Comparison of ENCODE assay signal across 9 cellular contexts in genomic region chr20:38321959-38322598, GRCh38. TPM values are rescaled to one million over a fixed set of nuclear protein-coding genes. Genes with fewer than 3 reads are reported as not detected.
DNase-seq lines count a peak whose midpoint lies in the region; ATAC-seq and TF ChIP-seq lines count a peak whose summit lies in the region.
"Had no signal": no experiment of that assay in that cellular context is flagged by ENCODE, and none has a peak within 500 bp of the region (broad histone marks: within the 10 kb centered on the region; RNA-seq: fewer than 3 reads in every experiment).

No MANE protein-coding gene starts in this region.

- no peaks in the 10 kb centered on the region for H3K4me1 ChIP-seq in heart right ventricle

- H3K27me3 ChIP-seq in heart right ventricle = peaks cover 0 to 18% (median 3%) of the 10 kb centered on the region in 7 donors

- WGBS in heart right ventricle, 2 donors = 2 to 3% methylated on average over 5 of the region's 5 CpGs

- peaks cover 0 to 3% (median 0%) of the 10 kb centered on the region in 11 donors for H3K9me3 ChIP-seq in heart right ventricle

- ATAC-seq in heart right ventricle = peak in 5 of 8 donors; percentile 48 to 80 (median 57)
- no peak for ATAC-seq in GM21737 (IDR thresholded peaks at IDR 0.05; ENCODE audit: unreplicated experiment)

- TF ChIP-seq CTCF in WI38 (IDR thresholded peaks at IDR 0.05; ENCODE audit: low read depth, low read length) = peak; percentile 66
- peak in 8 of 9 donors; percentile 32 to 76 (median 68) for TF ChIP-seq CTCF in heart right ventricle (IDR thresholded peaks at IDR 0.05)

- no peaks in the 10 kb centered on the region for H3K36me3 ChIP-seq in heart right ventricle

- intact Hi-C loops in heart right ventricle (cut with DNase I) = loop anchor here in 4 of 10 donors (2.0 to 10.0 kb wide), 5 partner anchors 87 to 757 kb away; no protein-coding TSS in a partner anchor

- H3K4me3 ChIP-seq in WI38 (ENCODE audit: low read depth, low read length) = no peak overlapping the region
- H3K4me3 ChIP-seq in heart right ventricle = no peak overlapping the region
- H3K4me3 ChIP-seq in skeletal muscle cell (ENCODE audit: low read depth, low read length) = no peak overlapping the region

- DNase-seq in DMS 273 (lab: John Stamatoyannopoulos, UW; ENCODE audit: unreplicated experiment) (peak; percentile 78), LHCN-M2 (ENCODE audit: low read depth) (peak; percentile 55), heart right ventricle (peak in 1 of 2 donors; percentile 44), skeletal muscle cell (ENCODE audit: low read depth) (peak; percentile 33), NCI-H2107 (lab: John Stamatoyannopoulos, UW) (no peak)
- no peak for DNase-seq in stimulated activated CD4-positive, alpha-beta T cell treated with anti-CD3 and anti-CD28 coated beads, Interleukin-12 subunit alpha, Interleukin-12 subunit beta, amount 100 ng/mL, for 4 hours

- H3K27ac ChIP-seq in heart right ventricle = no peak overlapping the region

RNA-seq across cellular contexts. Expression of gene BPI, which starts 18.1 kb away (rescaled TPM):
- not detected in 2 replicates for total RNA-seq in LHCN-M2 (2014; rRNA removed)
- polyA plus RNA-seq in LHCN-M2 (2012) = not detected
- 1 to 10 TPM in 1 of 10 donors, under 1 TPM in 3, not detected in 6; 0.15 to 1.6 (median 0.18) TPM for total RNA-seq in heart right ventricle
- under 1 TPM in 1 of 2 donors, not detected in 1; 0.01 TPM for polyA plus RNA-seq in heart right ventricle
- total RNA-seq: T-helper 1 cell treated with Interleukin-12 subunit alpha and Interleukin-12 subunit beta and Interleukin-4 antibody, amounts not matched to agents 30 ng/mL and 1 ng/mL, for 36 hours had no signal

RNA-seq across cellular contexts. Expression of gene LBP, which starts 24.2 kb away (rescaled TPM):
- total RNA-seq in LHCN-M2 (2014; rRNA removed) (not detected in 2 replicates), heart right ventricle (1 to 10 TPM in 1 of 10 donors, under 1 TPM in 4, not detected in 5; 0.17 to 3.5 (median 0.23) TPM)
- polyA plus RNA-seq in LHCN-M2 (2012) = 0.04 TPM
- polyA plus RNA-seq in heart right ventricle = 1 to 10 TPM in 1 of 2 donors, under 1 TPM in 1; 0.37 to 1.3 TPM
- total RNA-seq: T-helper 1 cell treated with Interleukin-12 subunit alpha and Interleukin-12 subunit beta and Interleukin-4 antibody, amounts not matched to agents 30 ng/mL and 1 ng/mL, for 36 hours had no signal

Comparison
In these comparisons a context has a peak if more than half of its experiments do, and no peak if none do; other contexts are left out.
1. DNase-seq: peak in DMS 273 (single experiment), LHCN-M2 (single experiment) and skeletal muscle cell (single experiment); none in stimulated activated CD4-positive, alpha-beta T cell treated with anti-CD3 and anti-CD28 coated beads, Interleukin-12 subunit alpha, Interleukin-12 subunit beta, amount 100 ng/mL, for 4 hours (single experiment) and NCI-H2107 (single experiment).